In genomic region chr13:51006067-51006800, GRCh38 we compare ENCODE assay signal across 20 cellular contexts.
A peak's percentile ranks its signal among the peaks of the same experiment; 100 is the strongest.
DNase-seq lines count a peak whose midpoint lies in the region; ATAC-seq and TF ChIP-seq lines count a peak whose summit lies in the region.
"Had no signal": no experiment of that assay in that cellular context is flagged by ENCODE, and none has a peak within 500 bp of the region (broad histone marks: within the 10 kb centered on the region; RNA-seq: fewer than 3 reads in every experiment).

No MANE protein-coding gene starts in this region.

- H3K4me1 ChIP-seq in muscle layer of duodenum (ENCODE audit: control insufficient read depth in 1 of 2, insufficient read depth in 2 of 2, low read length in 2 of 2) (no peaks in the 10 kb centered on the region), transverse colon (peaks cover 0 to 5% (median 0%) of the 10 kb centered on the region in 4 donors)

- H3K4me1 Mint-ChIP-seq in activated T-cell treated with anti-CD3 and anti-CD28 coated beads, Interleukin-2, amount 50 U/mL, for 24 hours (ENCODE audit: low read depth): no peaks in the 10 kb centered on the region
- H3K4me1 Mint-ChIP-seq: activated naive CD8-positive, alpha-beta T cell treated with anti-CD3 and anti-CD28 coated beads for 36 hours; naive thymus-derived CD4-positive, alpha-beta T cell had no signal

- intact Hi-C loops in transverse colon (cut with DNase I; ENCODE audit: low total_unique reads): no loop called here

- H3K27ac Mint-ChIP-seq in activated T-cell treated with anti-CD3 and anti-CD28 coated beads, Interleukin-2, amount 50 U/mL, for 24 hours: no peak overlapping the region
- H3K27ac Mint-ChIP-seq: activated CD4-positive, alpha-beta memory T cell treated with anti-CD3 and anti-CD28 coated beads for 36 hours; activated naive CD8-positive, alpha-beta T cell treated with anti-CD3 and anti-CD28 coated beads for 36 hours; naive thymus-derived CD4-positive, alpha-beta T cell; T-helper 1 cell treated with Interleukin-12 subunit alpha and Interleukin-12 subunit beta and Interleukin-4 antibody, amounts not matched to agents 30 μg/mL and 1 μg/mL, for 36 hours had no signal

- TF ChIP-seq CTCF in transverse colon (IDR thresholded peaks at IDR 0.05): no peak

- no peaks in the 10 kb centered on the region for H3K36me3 ChIP-seq in muscle layer of duodenum (ENCODE audit: control insufficient read depth in 1 of 2, insufficient read depth in 2 of 2, low read length in 2 of 2)
- no peaks in the 10 kb centered on the region for H3K36me3 ChIP-seq in transverse colon
- H3K36me3 ChIP-seq: cardiac muscle cell had no signal

- peak overlapping the region; percentile 2 for H3K27ac ChIP-seq in muscle layer of duodenum (ENCODE audit: low read length)
- peak overlapping the region; percentile 36 to 49 (median 42) for H3K27ac ChIP-seq in transverse colon
- H3K27ac ChIP-seq: C4-2B, cardiac muscle cell, HL-60 had no signal

- H3K9me3 Mint-ChIP-seq in activated T-cell treated with anti-CD3 and anti-CD28 coated beads, Interleukin-2, amount 50 U/mL, for 24 hours: no peaks in the 10 kb centered on the region
- H3K9me3 Mint-ChIP-seq: activated CD4-positive, alpha-beta memory T cell treated with anti-CD3 and anti-CD28 coated beads for 36 hours; activated naive CD8-positive, alpha-beta T cell treated with anti-CD3 and anti-CD28 coated beads for 36 hours; T-helper 1 cell treated with Interleukin-12 subunit alpha and Interleukin-12 subunit beta and Interleukin-4 antibody, amounts not matched to agents 30 μg/mL and 1 μg/mL, for 36 hours had no signal

- no peak for ATAC-seq in HG02970 (IDR thresholded peaks at IDR 0.05; ENCODE audit: low FRiP score, unreplicated experiment)
- ATAC-seq: naive thymus-derived CD4-positive, alpha-beta T cell had no signal

- H3K9me3 ChIP-seq in muscle layer of duodenum (ENCODE audit: control insufficient read depth in 1 of 2, low read length in 2 of 2) (no peaks in the 10 kb centered on the region), transverse colon (no peaks in the 10 kb centered on the region)

- TF ChIP-seq EP300 in transverse colon (IDR thresholded peaks at IDR 0.05; ENCODE audit: low read depth): no peak

- H3K27me3 ChIP-seq in muscle layer of duodenum (ENCODE audit: low read depth, low read length) (no peaks in the 10 kb centered on the region), transverse colon (no peaks in the 10 kb centered on the region)
- H3K27me3 ChIP-seq: cardiac muscle cell had no signal

- no peak overlapping the region for H3K4me3 Mint-ChIP-seq in activated T-cell treated with anti-CD3 and anti-CD28 coated beads, Interleukin-2, amount 50 U/mL, for 24 hours
- H3K4me3 Mint-ChIP-seq: activated CD4-positive, alpha-beta memory T cell treated with anti-CD3 and anti-CD28 coated beads for 36 hours; activated naive CD8-positive, alpha-beta T cell treated with anti-CD3 and anti-CD28 coated beads for 36 hours; naive thymus-derived CD4-positive, alpha-beta T cell; T-helper 1 cell treated with Interleukin-12 subunit alpha and Interleukin-12 subunit beta and Interleukin-4 antibody, amounts not matched to agents 30 μg/mL and 1 μg/mL, for 36 hours had no signal

- DNase-seq in LHCN-M2 (ENCODE audit: low read depth) (peak; percentile 24), fibroblast of peridontal ligament (ENCODE audit: extremely low read depth) (peak; percentile 11), transverse colon (no peak), pons (ENCODE audit: low spot score) (no peak)
- DNase-seq in activated T-cell treated with anti-CD3 and anti-CD28 coated beads, Interleukin-2, amount 50 U/mL, for 24 hours: no peak
- DNase-seq: activated CD4-positive, alpha-beta memory T cell treated with anti-CD3 and anti-CD28 coated beads for 36 hours; activated naive CD8-positive, alpha-beta T cell treated with anti-CD3 and anti-CD28 coated beads for 36 hours; activated T-cell treated with anti-CD3 and anti-CD28 coated beads, Interleukin-2, amount 50 U/mL, for 48 hours; DMS79; effector CD8-positive, alpha-beta T cell; naive thymus-derived CD4-positive, alpha-beta T cell; NCI-H2081; NCI-H524 treated with DMSO at 0.1 percent for 48 hours; SHP77 treated with DMSO at 0.1 percent for 48 hours had no signal

- H3K4me3 ChIP-seq in muscle layer of duodenum (ENCODE audit: low read depth in 1 of 2, low read length in 2 of 2) (no peak overlapping the region), transverse colon (no peak overlapping the region)
- H3K4me3 ChIP-seq: cardiac muscle cell had no signal

- H3K36me3 Mint-ChIP-seq in activated T-cell treated with anti-CD3 and anti-CD28 coated beads, Interleukin-2, amount 50 U/mL, for 24 hours (ENCODE audit: low read depth): no peaks in the 10 kb centered on the region
- H3K36me3 Mint-ChIP-seq: activated CD4-positive, alpha-beta memory T cell treated with anti-CD3 and anti-CD28 coated beads for 36 hours; activated naive CD8-positive, alpha-beta T cell treated with anti-CD3 and anti-CD28 coated beads for 36 hours; naive thymus-derived CD4-positive, alpha-beta T cell had no signal

- in situ Hi-C loops in transverse colon (cut with MboI; ENCODE audit: low pct_ligation_motif_present in 1 of 4, low pct_unique_long_range_greater_than_20kb in 1 of 4, low sequenced_read_pairs in 3 of 4): no loop called here

- peaks cover 16% of the 10 kb centered on the region for H3K27me3 Mint-ChIP-seq in activated T-cell treated with anti-CD3 and anti-CD28 coated beads, Interleukin-2, amount 50 U/mL, for 24 hours

- no peak for TF ChIP-seq POLR2A in transverse colon (IDR thresholded peaks at IDR 0.05)

- 31 to 71% methylated on average over 2 to 6 of the region's 6 CpGs for WGBS in transverse colon (ENCODE audit: low coverage in 1 of 2), 2 donors

Comparison
In these comparisons a context has a peak if more than half of its experiments do, and no peak if none do; other contexts are left out.
1. DNase-seq: peak in LHCN-M2 (single experiment) and fibroblast of peridontal ligament (single experiment); none in transverse colon (single experiment), activated T-cell treated with anti-CD3 and anti-CD28 coated beads, Interleukin-2, amount 50 U/mL, for 24 hours (single experiment) and pons (single experiment).